Comparison of ENCODE assay signal across 17 cellular contexts in genomic region chr6:100176951-100177710, GRCh38.
DNase-seq lines count a peak whose midpoint lies in the region; ATAC-seq, FAIRE-seq and TF ChIP-seq lines count a peak whose summit lies in the region.
"Had no signal": no experiment of that assay in that cellular context is flagged by ENCODE, and none has a peak within 500 bp of the region (broad histone marks: within the 10 kb centered on the region; RNA-seq: fewer than 3 reads in every experiment).

No MANE protein-coding gene starts in this region.

- no peak overlapping the region for H3K9ac ChIP-seq in KMS-11
- H3K9ac ChIP-seq in astrocyte (ENCODE audit: low read length): no peak overlapping the region

- H3K27me3 ChIP-seq in ACC112 (ENCODE audit: insufficient read depth, low read length) (no peaks in the 10 kb centered on the region), KMS-11 (ENCODE audit: insufficient read depth, low read depth) (no peaks in the 10 kb centered on the region), astrocyte (ENCODE audit: insufficient read depth, low read length) (no peaks in the 10 kb centered on the region)
- H3K27me3 ChIP-seq: Peyer's patch, stomach had no signal

- H2AFZ ChIP-seq in ACC112 (ENCODE audit: low read length, unreplicated experiment) (peak overlapping the region; percentile 49), KMS-11 (ENCODE audit: low read depth) (no peak overlapping the region; the same call in 1 of the 2 replicates), astrocyte (ENCODE audit: low read depth, low read length) (no peak overlapping the region)

- DNase-seq in astrocyte (ENCODE audit: low read depth): no peak
- DNase-seq in mesothelial cell of epicardium (ENCODE audit: low spot score in 2 of 2, unreplicated experiment in 2 of 2): no peak
- DNase-seq in activated CD8-positive, alpha-beta memory T cell treated with anti-CD3 and anti-CD28 coated beads for 24 hours: no peak
- no peak for DNase-seq in NOMO-1 (lab: John Stamatoyannopoulos, UW; ENCODE audit: unreplicated experiment in 2 of 2)
- no peak for DNase-seq in GF-D8 (lab: John Stamatoyannopoulos, UW)
- DNase-seq: activated CD4-positive, alpha-beta T cell treated with anti-CD3 and anti-CD28 coated beads, Interleukin-2, amount 10 ng/mL, durations not matched to agents 24 days and 14 days; activated naive CD4-positive, alpha-beta T cell treated with anti-CD3 and anti-CD28 coated beads, Interleukin-2, amount 50 U/mL, for 16 hours; CD8-positive, alpha-beta T cell; glutamatergic neuron; Peyer's patch; retina; stomach had no signal

- H4K20me1 ChIP-seq in KMS-11 (ENCODE audit: insufficient read depth): no peaks in the 10 kb centered on the region
- no peaks in the 10 kb centered on the region for H4K20me1 ChIP-seq in astrocyte (ENCODE audit: insufficient read depth, low read length)

- no peak for FAIRE-seq in astrocyte (lab: Jason Lieb, UNC)

- no peaks in the 10 kb centered on the region for H3K36me3 Mint-ChIP-seq in astrocyte (ENCODE audit: low read depth, unreplicated experiment)
- no peaks in the 10 kb centered on the region for H3K36me3 Mint-ChIP-seq in mesothelial cell of epicardium
- H3K36me3 Mint-ChIP-seq: brain; CD8-positive, alpha-beta T cell; natural killer cell treated with Interleukin-12 subunit alpha and Interleukin-12 subunit beta and Interleukin-15 and Interleukin-18, amount 100 ng/mL, for 72 hours had no signal

- H3K4me1 ChIP-seq in ACC112 (ENCODE audit: control insufficient read depth, insufficient read depth, low read length, unreplicated experiment) (peaks cover 30% of the 10 kb centered on the region), KMS-11 (ENCODE audit: low read depth, poor library complexity, severe bottlenecking) (peaks cover 60% of the 10 kb centered on the region), astrocyte (ENCODE audit: insufficient read depth, low read length) (peaks cover 16% of the 10 kb centered on the region)
- H3K4me1 ChIP-seq: Peyer's patch had no signal

- H3K36me3 ChIP-seq in ACC112 (ENCODE audit: insufficient read depth, low read length) (no peaks in the 10 kb centered on the region), KMS-11 (ENCODE audit: insufficient read depth) (no peaks in the 10 kb centered on the region), astrocyte (ENCODE audit: insufficient read depth, low read length) (no peaks in the 10 kb centered on the region)
- H3K36me3 ChIP-seq: Peyer's patch, stomach had no signal

- H3K9me3 ChIP-seq in astrocyte (ENCODE audit: insufficient read depth, low read depth, low read length): no peaks in the 10 kb centered on the region
- H3K9me3 ChIP-seq: Peyer's patch, stomach had no signal

- H3K4me2 ChIP-seq in KMS-11: peak overlapping the region; percentile 50; the same call in 1 of the 2 replicates
- no peak overlapping the region for H3K4me2 ChIP-seq in astrocyte (ENCODE audit: low read length)

- no peak overlapping the region for H3K4me3 Mint-ChIP-seq in astrocyte (ENCODE audit: unreplicated experiment)
- no peak overlapping the region for H3K4me3 Mint-ChIP-seq in mesothelial cell of epicardium
- H3K4me3 Mint-ChIP-seq: activated CD4-positive, alpha-beta T cell treated with anti-CD3 and anti-CD28 coated beads, Interleukin-2, amount 10 ng/mL, durations not matched to agents 24 days and 14 days; CD8-positive, alpha-beta T cell; natural killer cell treated with Interleukin-12 subunit alpha and Interleukin-12 subunit beta and Interleukin-15 and Interleukin-18, amount 100 ng/mL, for 72 hours had no signal

- H3K4me3 ChIP-seq in ACC112 (ENCODE audit: low read depth, low read length) (no peak overlapping the region), KMS-11 (IDR thresholded peaks at IDR 0.05; ENCODE audit: insufficient read depth, low read depth, low read length) (no peak overlapping the region), astrocyte (ENCODE audit: insufficient read depth, low read depth, low read length) (no peak overlapping the region)
- H3K4me3 ChIP-seq: Peyer's patch, stomach had no signal

- H3K4me1 Mint-ChIP-seq in astrocyte (ENCODE audit: low read depth, unreplicated experiment): peaks cover 15% of the 10 kb centered on the region
- peaks cover 35% of the 10 kb centered on the region for H3K4me1 Mint-ChIP-seq in mesothelial cell of epicardium
- H3K4me1 Mint-ChIP-seq: activated CD4-positive, alpha-beta T cell treated with anti-CD3 and anti-CD28 coated beads, Interleukin-2, amount 10 ng/mL, durations not matched to agents 24 days and 14 days had no signal

- H3K27ac Mint-ChIP-seq in astrocyte (ENCODE audit: unreplicated experiment) (no peak overlapping the region), mesothelial cell of epicardium (peak overlapping the region; percentile 90)
- H3K27ac Mint-ChIP-seq: activated CD4-positive, alpha-beta T cell treated with anti-CD3 and anti-CD28 coated beads, Interleukin-2, amount 10 ng/mL, durations not matched to agents 24 days and 14 days; CD8-positive, alpha-beta T cell; natural killer cell treated with Interleukin-12 subunit alpha and Interleukin-12 subunit beta and Interleukin-15 and Interleukin-18, amount 100 ng/mL, for 72 hours had no signal

- TF ChIP-seq CTCF in KMS-11 (conservative IDR thresholded peaks at IDR 0.05; ENCODE audit: low read depth, low read length): no peak; the same call in 1 of the 2 replicates
- TF ChIP-seq CTCF in astrocyte (IDR thresholded peaks at IDR 0.05; ENCODE audit: insufficient read depth, low read depth, low read length): peak; percentile 2
- TF ChIP-seq CTCF in mesothelial cell of epicardium (IDR thresholded peaks at IDR 0.05; ENCODE audit: unreplicated experiment): no peak

- no peaks in the 10 kb centered on the region for H3K79me2 ChIP-seq in ACC112 (ENCODE audit: control insufficient read depth, insufficient read depth, low read length, unreplicated experiment)
- no peaks in the 10 kb centered on the region for H3K79me2 ChIP-seq in KMS-11 (ENCODE audit: insufficient read depth, low read depth)
- H3K79me2 ChIP-seq in astrocyte (ENCODE audit: insufficient read depth, low read length): no peaks in the 10 kb centered on the region

- ATAC-seq in HG02759 (IDR thresholded peaks at IDR 0.05; ENCODE audit: unreplicated experiment): no peak
- ATAC-seq: CD8-positive, alpha-beta T cell; natural killer cell treated with Interleukin-12 subunit alpha and Interleukin-12 subunit beta and Interleukin-15 and Interleukin-18, amount 100 ng/mL, for 72 hours had no signal

- no peaks in the 10 kb centered on the region for H3K27me3 Mint-ChIP-seq in astrocyte (ENCODE audit: low read depth, unreplicated experiment)
- H3K27me3 Mint-ChIP-seq in mesothelial cell of epicardium (ENCODE audit: low read depth): peaks cover 3% of the 10 kb centered on the region

- H3K27ac ChIP-seq in ACC112 (ENCODE audit: low read depth, low read length) (peak overlapping the region; percentile 84), KMS-11 (peak overlapping the region; percentile 19; the same call in 1 of the 2 replicates), astrocyte (ENCODE audit: low read depth, low read length) (no peak overlapping the region)
- H3K27ac ChIP-seq: Peyer's patch, stomach had no signal

- H3K9me3 Mint-ChIP-seq in astrocyte (ENCODE audit: unreplicated experiment) (no peaks in the 10 kb centered on the region), mesothelial cell of epicardium (no peaks in the 10 kb centered on the region)
- H3K9me3 Mint-ChIP-seq: activated CD4-positive, alpha-beta T cell treated with anti-CD3 and anti-CD28 coated beads, Interleukin-2, amount 10 ng/mL, durations not matched to agents 24 days and 14 days; brain; CD8-positive, alpha-beta T cell; natural killer cell treated with Interleukin-12 subunit alpha and Interleukin-12 subunit beta and Interleukin-15 and Interleukin-18, amount 100 ng/mL, for 72 hours had no signal
